ENCODE assay signal across 18 cellular contexts in genomic region chr4:84936123-84936522, GRCh38. TPM values are rescaled to one million over a fixed set of nuclear protein-coding genes. Genes with fewer than 3 reads are reported as not detected.
DNase-seq lines count a peak whose midpoint lies in the region; ATAC-seq, FAIRE-seq and TF ChIP-seq lines count a peak whose summit lies in the region.
"Had no signal": no experiment of that assay in that cellular context is flagged by ENCODE, and none has a peak within 500 bp of the region (broad histone marks: within the 10 kb centered on the region; RNA-seq: fewer than 3 reads in every experiment).

No MANE protein-coding gene starts in this region.

- TF ChIP-seq RAD21 in HepG2 (CRISPR knock-in tag; IDR thresholded peaks at IDR 0.05) = no peak

- H2AK5ac ChIP-seq in trophoblast cell (ENCODE audit: low read length) = no peak overlapping the region

- no peak overlapping the region for H2BK120ac ChIP-seq in trophoblast cell (ENCODE audit: insufficient read depth, low read length, poor library complexity)

- no peak overlapping the region for H4K8ac ChIP-seq in trophoblast cell (ENCODE audit: low read depth, low read length)

- peak overlapping the region; percentile 65 for H3K18ac ChIP-seq in trophoblast cell (ENCODE audit: low read length)

- no peaks in the 10 kb centered on the region for H3K79me1 ChIP-seq in trophoblast cell (ENCODE audit: low read length)

- ATAC-seq in HepG2 (no peak), right lobe of liver (no peak)

- H3K14ac ChIP-seq in trophoblast cell (ENCODE audit: low read length) = no peak overlapping the region

- H3K79me2 ChIP-seq in HepG2 (ENCODE audit: insufficient read depth, low read length) = peaks cover 16% of the 10 kb centered on the region
- H3K79me2 ChIP-seq in trophoblast cell (ENCODE audit: control insufficient read depth, insufficient read depth, low read length, poor library complexity) = no peaks in the 10 kb centered on the region

- no peak for TF ChIP-seq EP300 in HepG2 (IDR thresholded peaks at IDR 0.05; ENCODE audit: low read depth in 2 of 2, low read length in 2 of 2)
- no peak for TF ChIP-seq EP300 in HepG2 (CRISPR knock-in tag; IDR thresholded peaks at IDR 0.05; ENCODE audit: borderline replicate concordance)

- no peak for DNase-seq in HepG2 (ENCODE audit: low spot score)
- DNase-seq in right lobe of liver = no peak
- no peak for DNase-seq in ascending aorta (ENCODE audit: low spot score in 2 of 2)
- no peak for DNase-seq in trophoblast cell
- DNase-seq in GM12892 (ENCODE audit: insufficient read length) = no peak
- DNase-seq in anterior cingulate cortex (lab: John Stamatoyannopoulos, UW) = no peak
- DNase-seq in prostate gland (ENCODE audit: low spot score) = no peak
- DNase-seq: C1 segment of cervical spinal cord; Calu3; CD4-positive, alpha-beta memory T cell; COR-L47; DMS53; DMS79 treated with DMSO at 0.1 percent for 48 hours; GF-D8; GOT3 had no signal

- intact Hi-C loops in HepG2 (cut with micrococcal nuclease; ENCODE audit: unreplicated experiment) (no loop called here), right lobe of liver (cut with DNase I) (no loop called here), ascending aorta (cut with DNase I) (loop anchor here (2.0 kb wide), 1 partner anchor 29 kb away; no protein-coding TSS in a partner anchor), prostate gland (cut with DNase I) (no loop called here)

- BruUV-seq in HepG2 (replicated peaks; lab: Mats Ljungman, UMichigan) = no TSS peak

- H2BK12ac ChIP-seq in trophoblast cell (ENCODE audit: low read length) = peak overlapping the region; percentile 31

- WGBS in HepG2 (ENCODE audit: low lambda C conversion rate) = 88% methylated on average over 2 of the region's 2 CpGs
- 74% methylated on average over 2 of the region's 2 CpGs for WGBS in right lobe of liver (ENCODE audit: insufficient coverage, low coverage, low lambda C conversion rate, missing lambda C conversion rate)
- WGBS in trophoblast cell (ENCODE audit: extremely low coverage, insufficient coverage, insufficient read length) = no CpG with 5 or more reads among the region's 2 CpGs
- 90% methylated on average over 2 of the region's 2 CpGs for WGBS in prostate gland

- H3K4me1 ChIP-seq in HepG2 (ENCODE audit: insufficient read depth, low read length) (no peaks in the 10 kb centered on the region), right lobe of liver (peaks cover 0 to 21% (median 0%) of the 10 kb centered on the region in 4 donors), ascending aorta (peaks cover 3 to 45% of the 10 kb centered on the region in 2 donors), trophoblast cell (ENCODE audit: control insufficient read depth in 1 of 2, insufficient read depth in 2 of 2, low read length in 2 of 2) (peaks cover 0 to 2% of the 10 kb centered on the region in 2 experiments), prostate gland (replicated peaks) (no peaks in the 10 kb centered on the region)

- H3K4me3 ChIP-seq in HepG2 (replicated peaks in 1 of 3; ENCODE audit: insufficient read depth in 1 of 3, low read depth in 2 of 3, low read length in 3 of 3) (no peak overlapping the region), right lobe of liver (no peak overlapping the region), ascending aorta (no peak overlapping the region), trophoblast cell (ENCODE audit: low read depth, low read length) (no peak overlapping the region), prostate gland (no peak overlapping the region)
- H3K4me3 ChIP-seq: HAP-1 had no signal

- H2AFZ ChIP-seq in HepG2 (ENCODE audit: low read length) = no peak overlapping the region
- H2AFZ ChIP-seq in trophoblast cell (ENCODE audit: insufficient read depth, low read length, poor library complexity) = no peak overlapping the region

- H2BK5ac ChIP-seq in trophoblast cell (ENCODE audit: low read depth, low read length, poor library complexity) = no peak overlapping the region

- no peak for FAIRE-seq in HepG2 (lab: Jason Lieb, UNC)
- no peak for FAIRE-seq in GM12892 (lab: Jason Lieb, UNC)
- FAIRE-seq: GM12891, H54 had no signal

- in situ Hi-C loops in HepG2 (cut with HindIII; ENCODE audit: extremely low pct_ligation_motif_present, low pct_unique_long_range_greater_than_20kb) = no loop called here

- H3K9ac ChIP-seq in HepG2 (ENCODE audit: insufficient read depth, low read depth, low read length) = no peak overlapping the region
- no peak overlapping the region for H3K9ac ChIP-seq in trophoblast cell (ENCODE audit: low read length)

- H3K36me3 ChIP-seq in HepG2 (replicated peaks in 1 of 2; ENCODE audit: control insufficient read depth in 1 of 2, insufficient read depth in 2 of 2, low read length in 2 of 2) (peaks cover 0 to 3% of the 10 kb centered on the region in 2 experiments; a peak in 1 of 5 replicates), right lobe of liver (no peaks in the 10 kb centered on the region), ascending aorta (no peaks in the 10 kb centered on the region), trophoblast cell (ENCODE audit: control insufficient read depth in 1 of 2, insufficient read depth in 2 of 2, low read length in 2 of 2) (peaks cover 0 to 2% of the 10 kb centered on the region in 2 experiments), prostate gland (no peaks in the 10 kb centered on the region)
- H3K36me3 ChIP-seq: HAP-1 had no signal

- H3K9me3 ChIP-seq in HepG2 (ENCODE audit: low read length) = peaks cover 4% of the 10 kb centered on the region
- peaks cover 0 to 7% (median 3%) of the 10 kb centered on the region in 4 donors for H3K9me3 ChIP-seq in right lobe of liver
- H3K9me3 ChIP-seq in ascending aorta = peaks cover 4 to 9% of the 10 kb centered on the region in 2 donors
- H3K9me3 ChIP-seq in trophoblast cell (ENCODE audit: insufficient read depth, low read depth, low read length) = no peaks in the 10 kb centered on the region
- no peaks in the 10 kb centered on the region for H3K9me3 ChIP-seq in prostate gland
- H3K9me3 ChIP-seq: HAP-1 had no signal

- no peak overlapping the region for H4K12ac ChIP-seq in trophoblast cell (ENCODE audit: low read depth, low read length)

- H3K23ac ChIP-seq in trophoblast cell (ENCODE audit: low read length) = no peak overlapping the region

- no peak for TF ChIP-seq POLR2A in HepG2 (IDR thresholded peaks at IDR 0.05; ENCODE audit: insufficient read depth in 1 of 2, low read depth in 2 of 2, low read length in 2 of 2)
- no peak for TF ChIP-seq POLR2A in right lobe of liver (IDR thresholded peaks at IDR 0.05)
- no peak for TF ChIP-seq POLR2A in GM12892 (IDR thresholded peaks at IDR 0.05; ENCODE audit: low read depth, low read length)
- no peak for TF ChIP-seq POLR2A in prostate gland (IDR thresholded peaks at IDR 0.05)

- no peaks in the 10 kb centered on the region for H4K20me1 ChIP-seq in HepG2 (ENCODE audit: insufficient read depth, low read length)

- POLR2A ChIA-PET in HepG2 (lab: Yijun Ruan, JAX) = no interaction called here

- no peak overlapping the region for H3K4me2 ChIP-seq in HepG2 (ENCODE audit: low read depth, low read length)
- no peak overlapping the region for H3K4me2 ChIP-seq in trophoblast cell (ENCODE audit: low read length)

- peak overlapping the region; percentile 89 for H3K4ac ChIP-seq in trophoblast cell (ENCODE audit: low read depth, low read length)

- no peaks in the 10 kb centered on the region for H3K27me3 ChIP-seq in HepG2 (ENCODE audit: control insufficient read depth in 1 of 2, insufficient read depth in 2 of 2, low read length in 2 of 2)
- no peaks in the 10 kb centered on the region for H3K27me3 ChIP-seq in right lobe of liver
- H3K27me3 ChIP-seq in ascending aorta = no peaks in the 10 kb centered on the region
- H3K27me3 ChIP-seq in trophoblast cell (ENCODE audit: insufficient read depth, low read length) = no peaks in the 10 kb centered on the region
- H3K27me3 ChIP-seq in prostate gland (replicated peaks; ENCODE audit: insufficient read depth) = no peaks in the 10 kb centered on the region

- no peak overlapping the region for H3K27ac ChIP-seq in HepG2 (ENCODE audit: extremely low read length, insufficient read depth, low read length)
- H3K27ac ChIP-seq in right lobe of liver = no peak overlapping the region
- peak overlapping the region; percentile 63 to 77 for H3K27ac ChIP-seq in ascending aorta
- H3K27ac ChIP-seq in trophoblast cell (ENCODE audit: low read depth, low read length) = no peak overlapping the region
- no peak overlapping the region for H3K27ac ChIP-seq in prostate gland

- TF ChIP-seq CTCF in HepG2 (CRISPR knock-in tag; IDR thresholded peaks at IDR 0.05) = no peak
- TF ChIP-seq CTCF in right lobe of liver (IDR thresholded peaks at IDR 0.05) = no peak
- TF ChIP-seq CTCF in ascending aorta (IDR thresholded peaks at IDR 0.05) = no peak
- TF ChIP-seq CTCF in prostate gland (IDR thresholded peaks at IDR 0.05) = no peak

- CTCF ChIA-PET in HepG2 (lab: Yijun Ruan, JAX; ENCODE audit: low intra/inter-chr PET ratio, low total read pairs) = no interaction called here

- H4K91ac ChIP-seq in trophoblast cell (ENCODE audit: low read depth, low read length) = no peak overlapping the region

RNA-seq across cellular contexts. Expression of gene WDFY3, which starts 30.4 kb away (rescaled TPM):
- 24.5 and 30.8 TPM in 2 replicates for total RNA-seq in HepG2 (2016; rRNA removed; fragmentation: Illumina TruSeq; extraction: Trizol)
- total RNA-seq in HepG2 (2016; cell fraction: cytosol; rRNA removed; fragmentation: Illumina TruSeq; extraction: Trizol; ENCODE audit: low read depth) = 8.8 and 10.0 TPM in 2 replicates
- 22.5 and 29.2 TPM in 2 replicates for total RNA-seq in HepG2 (2016; cell fraction: insoluble cytoplasmic fraction; rRNA removed; fragmentation: Illumina TruSeq; extraction: Trizol)
- total RNA-seq in HepG2 (2016; cell fraction: membrane; rRNA removed; fragmentation: Illumina TruSeq; extraction: Trizol) = 10.2 and 11.3 TPM in 2 replicates
- 60.8 and 61.6 TPM in 2 replicates for total RNA-seq in HepG2 (2016; cell fraction: nucleus; rRNA removed; fragmentation: Illumina TruSeq; extraction: Trizol)
- 16.7 and 19.9 TPM in 2 replicates for polyA plus RNA-seq in HepG2 (2011; rRNA removed)
- polyA plus RNA-seq in HepG2 (2011; cell fraction: cytosol; rRNA removed) = 13.5 and 17.1 TPM in 2 replicates
- 27.2 and 44.3 TPM in 2 replicates for polyA plus RNA-seq in HepG2 (2011; cell fraction: nucleus; rRNA removed)
- polyA plus RNA-seq in HepG2 (2012) = 13.4 TPM in 2 replicates
- 0.48 and 0.73 TPM in 2 replicates for polyA plus RNA-seq in HepG2 (2016; cell fraction: cytosol; fragmentation: Illumina TruSeq; extraction: Trizol; ENCODE audit: low read depth)
- polyA plus RNA-seq in HepG2 (2016; cell fraction: insoluble cytoplasmic fraction; fragmentation: Illumina TruSeq; extraction: Trizol; ENCODE audit: low read depth) = 9.4 and 10.1 TPM in 2 replicates
- 1.3 and 1.8 TPM in 2 replicates for polyA plus RNA-seq in HepG2 (2016; cell fraction: membrane; fragmentation: Illumina TruSeq; extraction: Trizol; ENCODE audit: low read depth)
- polyA plus RNA-seq in HepG2 (2016; cell fraction: nucleus; fragmentation: Illumina TruSeq; extraction: Trizol; ENCODE audit: insufficient read depth, low read depth) = 16.1 and 19.7 TPM in 2 replicates
- 84.0 and 132 TPM in 2 replicates for polyA minus RNA-seq in HepG2 (2011; rRNA and poly(A)+ RNA removed; ENCODE audit: low replicate concordance)
- 44.8 and 56.1 TPM in 2 replicates for polyA minus RNA-seq in HepG2 (2011; cell fraction: cytosol; rRNA and poly(A)+ RNA removed)
- 216 and 287 TPM in 2 replicates for polyA minus RNA-seq in HepG2 (2011; cell fraction: nucleus; rRNA and poly(A)+ RNA removed)
- total RNA-seq in right lobe of liver = 10 to 100 TPM; 18.8 to 36.5 (median 25.9) TPM
- total RNA-seq in ascending aorta = 30.2 TPM
- polyA plus RNA-seq in trophoblast cell (2013) = 30.1 and 30.5 TPM in 2 replicates
- polyA plus RNA-seq in GM12892 (2012; ENCODE audit: missing spikeins) = 0.08 TPM
- 100 to 1,000 TPM in 1 of 2 donors, 10 to 100 TPM in 1; 48.1 to 110 TPM for total RNA-seq in prostate gland

Comparison
In these comparisons a context has a peak if more than half of its experiments do, and no peak if none do; other contexts are left out.
1. H3K27ac ChIP-seq: peak in ascending aorta (2 of 2); none in HepG2 (single experiment), right lobe of liver (0 of 3), trophoblast cell (single experiment) and prostate gland (0 of 2).